12 cellular contexts compared by ENCODE assay signal in the genomic region with DNA sequence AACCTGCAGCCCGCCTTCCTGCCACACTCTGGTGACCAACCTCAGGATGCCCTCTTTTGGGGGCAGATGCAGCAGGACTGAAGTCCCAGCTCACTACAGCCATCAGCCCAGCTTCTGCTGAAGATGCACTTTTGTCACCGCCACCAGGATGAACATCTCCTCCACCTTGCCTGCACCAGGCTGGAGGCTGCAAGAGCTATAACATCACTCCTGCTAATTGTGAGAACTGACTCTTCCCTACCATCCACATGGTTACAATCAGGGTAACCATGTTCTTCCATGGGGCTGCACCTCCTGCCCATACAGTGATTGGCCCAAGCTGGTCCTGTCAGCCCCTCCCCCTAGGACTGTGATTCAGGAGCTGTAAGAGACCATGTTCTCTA. TPM values are rescaled to one million over a fixed set of nuclear protein-coding genes. Genes with fewer than 3 reads are reported as not detected.
DNase-seq lines count a peak whose midpoint lies in the region; ATAC-seq and FAIRE-seq lines count a peak whose summit lies in the region.
"Had no signal": no experiment of that assay in that cellular context is flagged by ENCODE, and none has a peak within 500 bp of the region (broad histone marks: within the 10 kb centered on the region; RNA-seq: fewer than 3 reads in every experiment).

No MANE protein-coding gene starts in this region.

- no peak overlapping the region for H3K27ac ChIP-seq in BLaER1 treated with 17β-estradiol and CSF1 and Interleukin-3, amounts not matched to agents 10 nM and 100 nM
- H3K27ac ChIP-seq in GM23248: peak overlapping the region; percentile 72; the same call in 1 of the 2 replicates
- H3K27ac ChIP-seq in naive thymus-derived CD4-positive, alpha-beta T cell (ENCODE audit: low read depth, low read length): peak overlapping the region; percentile 80

- WGBS in GM23248 (ENCODE audit: low coverage in 1 of 2, low lambda C conversion rate in 2 of 2, missing lambda C conversion rate in 2 of 2), 2 experiments: 94 to 97% methylated on average over 2 of the region's 2 CpGs

- POLR2A ChIA-PET in naive thymus-derived CD4-positive, alpha-beta T cell (lab: Charles Lee): interaction anchor here (0.7 to 7.6 kb wide), 14 partner anchors 8 to 447 kb away, joined by 3 to 75 read pairs (median 9); partner anchors contain the start of genes CBFA2T2, CDK5RAP1, EIF2S2 and NECAB3

- peaks cover under 1 to 11% (median 5%) of the 10 kb centered on the region in 11 experiments; a peak in 11 of 22 replicates for H3K36me3 ChIP-seq in BLaER1 treated with 17β-estradiol and CSF1 and Interleukin-3, amounts not matched to agents 10 nM and 100 nM
- no peaks in the 10 kb centered on the region for H3K36me3 ChIP-seq in GM23248 (ENCODE audit: low read depth)
- H3K36me3 ChIP-seq in naive thymus-derived CD4-positive, alpha-beta T cell (ENCODE audit: control insufficient read depth in 2 of 3, insufficient read depth in 3 of 3, low read length in 3 of 3): no peaks in the 10 kb centered on the region

- peak overlapping the region; percentile 92 to 100 (median 97) for H3K4me2 ChIP-seq in BLaER1 treated with 17β-estradiol and CSF1 and Interleukin-3, amounts not matched to agents 10 nM and 100 nM
- H3K4me2 ChIP-seq in GM23248 (ENCODE audit: unreplicated experiment): no peak overlapping the region

- H3K36me3 Mint-ChIP-seq in activated T-helper 17 cell treated with anti-CD3 and anti-CD28 coated beads, Interleukin-2, amount 50 U/mL, for 72 hours (ENCODE audit: low read depth): peaks cover 6% of the 10 kb centered on the region
- H3K36me3 Mint-ChIP-seq in naive thymus-derived CD4-positive, alpha-beta T cell: peaks cover 0 to 7% (median 0%) of the 10 kb centered on the region in 5 donors

- H3K9me2 ChIP-seq in GM23248 (ENCODE audit: insufficient read depth): no peaks in the 10 kb centered on the region

- H3K9me3 Mint-ChIP-seq in activated T-helper 17 cell treated with anti-CD3 and anti-CD28 coated beads, Interleukin-2, amount 50 U/mL, for 72 hours: no peaks in the 10 kb centered on the region
- H3K9me3 Mint-ChIP-seq in naive thymus-derived CD4-positive, alpha-beta T cell: no peaks in the 10 kb centered on the region

- no peak for ATAC-seq in activated T-helper 17 cell treated with anti-CD3 and anti-CD28 coated beads, Interleukin-2, amount 50 U/mL, for 72 hours (replicated peaks)
- ATAC-seq in naive thymus-derived CD4-positive, alpha-beta T cell: no peak
- ATAC-seq in GM19455 (IDR thresholded peaks at IDR 0.05; ENCODE audit: unreplicated experiment) (no peak), GM18498 (IDR thresholded peaks at IDR 0.05; ENCODE audit: unreplicated experiment) (no peak)
- ATAC-seq: heart right ventricle had no signal

- peak overlapping the region in 1 of 11 experiments; percentile 77; a peak in 2 of 22 replicates for H3K9ac ChIP-seq in BLaER1 treated with 17β-estradiol and CSF1 and Interleukin-3, amounts not matched to agents 10 nM and 100 nM
- H3K9ac ChIP-seq in GM23248: no peak overlapping the region

- DNase-seq in GM23248 (peak; percentile 45), frontal cortex (ENCODE audit: low spot score in 2 of 2) (no peak), AML-193 (lab: John Stamatoyannopoulos, UW) (no peak)
- peak in 1 of 9 donors; percentile 9 for DNase-seq in naive thymus-derived CD4-positive, alpha-beta T cell
- DNase-seq: heart right ventricle, NCI-H226, nucleus accumbens had no signal

- no peak overlapping the region for H3K4me3 ChIP-seq in BLaER1 treated with 17β-estradiol and CSF1 and Interleukin-3, amounts not matched to agents 10 nM and 100 nM
- H3K4me3 ChIP-seq in GM23248: no peak overlapping the region
- no peak overlapping the region for H3K4me3 ChIP-seq in naive thymus-derived CD4-positive, alpha-beta T cell (ENCODE audit: low read length)

- H4K20me1 ChIP-seq in BLaER1 treated with 17β-estradiol and CSF1 and Interleukin-3, amounts not matched to agents 10 nM and 100 nM: peaks cover 0 to 24% (median 9%) of the 10 kb centered on the region in 11 experiments; a peak in 10 of 22 replicates
- H4K20me1 ChIP-seq in GM23248 (ENCODE audit: insufficient read depth): no peaks in the 10 kb centered on the region

- H3K9me3 ChIP-seq in BLaER1 treated with 17β-estradiol and CSF1 and Interleukin-3, amounts not matched to agents 10 nM and 100 nM (replicated peaks in 1 of 11): no peaks in the 10 kb centered on the region
- no peaks in the 10 kb centered on the region for H3K9me3 ChIP-seq in GM23248 (ENCODE audit: low read depth)
- no peaks in the 10 kb centered on the region for H3K9me3 ChIP-seq in naive thymus-derived CD4-positive, alpha-beta T cell (ENCODE audit: control insufficient read depth in 2 of 3, low read length in 3 of 3)
- H3K9me3 ChIP-seq: heart right ventricle had no signal

- no peak overlapping the region for H2AFZ ChIP-seq in GM23248

- H3K4me1 ChIP-seq in BLaER1 treated with 17β-estradiol and CSF1 and Interleukin-3, amounts not matched to agents 10 nM and 100 nM: peaks cover 55 to 83% (median 77%) of the 10 kb centered on the region in 10 experiments
- peaks cover 16% of the 10 kb centered on the region; the same call in 1 of the 2 replicates for H3K4me1 ChIP-seq in GM23248 (ENCODE audit: insufficient read depth)
- H3K4me1 ChIP-seq in naive thymus-derived CD4-positive, alpha-beta T cell (ENCODE audit: control insufficient read depth in 2 of 2, insufficient read depth in 2 of 2, low read length in 2 of 2): peaks cover 19 to 21% of the 10 kb centered on the region in 2 donors

- peaks cover 16% of the 10 kb centered on the region for H3F3A ChIP-seq in GM23248 (ENCODE audit: insufficient read depth)

- H3K4me3 Mint-ChIP-seq in activated T-helper 17 cell treated with anti-CD3 and anti-CD28 coated beads, Interleukin-2, amount 50 U/mL, for 72 hours: peak overlapping the region; percentile 96
- peak overlapping the region; percentile 68 to 100 (median 86) for H3K4me3 Mint-ChIP-seq in naive thymus-derived CD4-positive, alpha-beta T cell

- H3K27me3 ChIP-seq in BLaER1 treated with 17β-estradiol and CSF1 and Interleukin-3, amounts not matched to agents 10 nM and 100 nM: no peaks in the 10 kb centered on the region
- no peaks in the 10 kb centered on the region for H3K27me3 ChIP-seq in GM23248 (replicated peaks; ENCODE audit: insufficient read depth)
- H3K27me3 ChIP-seq in naive thymus-derived CD4-positive, alpha-beta T cell (ENCODE audit: control insufficient read depth in 2 of 2, insufficient read depth in 2 of 2, low read length in 2 of 2): no peaks in the 10 kb centered on the region
- H3K27me3 ChIP-seq: heart right ventricle had no signal

- peaks cover 6% of the 10 kb centered on the region; the same call in 1 of the 2 replicates for H3K79me2 ChIP-seq in GM23248 (ENCODE audit: insufficient read depth)

- CTCF ChIA-PET in naive thymus-derived CD4-positive, alpha-beta T cell (lab: Charles Lee): interaction anchor here (0.7 to 2.8 kb wide), 4 partner anchors 11 to 70 kb away, joined by 3 to 8 read pairs (median 4); partner anchors contain the start of gene PXMP4

- in situ Hi-C loops in GM23248 (cut with MboI): no loop called here

- no peak for FAIRE-seq in frontal cortex (lab: Jason Lieb, UNC)

- peaks cover 22% of the 10 kb centered on the region for H3K4me1 Mint-ChIP-seq in activated T-helper 17 cell treated with anti-CD3 and anti-CD28 coated beads, Interleukin-2, amount 50 U/mL, for 72 hours
- H3K4me1 Mint-ChIP-seq in naive thymus-derived CD4-positive, alpha-beta T cell: peaks cover 20 to 48% (median 35%) of the 10 kb centered on the region in 7 donors

- no peaks in the 10 kb centered on the region for H3K27me3 Mint-ChIP-seq in activated T-helper 17 cell treated with anti-CD3 and anti-CD28 coated beads, Interleukin-2, amount 50 U/mL, for 72 hours
- no peaks in the 10 kb centered on the region for H3K27me3 Mint-ChIP-seq in naive thymus-derived CD4-positive, alpha-beta T cell

- H3K27ac Mint-ChIP-seq in activated T-helper 17 cell treated with anti-CD3 and anti-CD28 coated beads, Interleukin-2, amount 50 U/mL, for 72 hours: peak overlapping the region; percentile 95
- H3K27ac Mint-ChIP-seq in naive thymus-derived CD4-positive, alpha-beta T cell: peak overlapping the region; percentile 78 to 97 (median 92)

- intact Hi-C loops in naive thymus-derived CD4-positive, alpha-beta T cell (cut with micrococcal nuclease): loop anchor here (5.0 to 10.0 kb wide), 6 partner anchors 68 to 448 kb away; partner anchors contain the start of genes CHMP4B (in 1 of the 2), EIF2S2 (in 1 of the 2), RALY (in 1 of the 2) and ZNF341 (in 1 of the 2)

RNA-seq across cellular contexts. Expression of gene ACTL10, which starts 2.0 kb away (rescaled TPM):
- total RNA-seq in GM23248 (2014; rRNA removed; shearing (Covaris generic)): 3.2 and 3.4 TPM in 2 replicates
- polyA plus RNA-seq in GM23248 (2016; fragmentation: Nextera tagmentation; extraction: Ambion mirVana): 1.5 and 1.7 TPM in 2 replicates
- 1 to 10 TPM; 1.5 to 2.6 TPM for total RNA-seq in activated T-helper 17 cell treated with anti-CD3 and anti-CD28 coated beads, Interleukin-2, amount 50 U/mL, for 72 hours
- total RNA-seq in naive thymus-derived CD4-positive, alpha-beta T cell: 1 to 10 TPM in 4 of 5 experiments, under 1 TPM in 1; 0.66 to 4.9 (median 3.2) TPM
- polyA plus RNA-seq in naive thymus-derived CD4-positive, alpha-beta T cell: 1 to 10 TPM; 2.0 to 4.4 TPM
- 0.82 TPM for total RNA-seq in frontal cortex

RNA-seq across cellular contexts. Expression of gene C20orf144, which starts 2.6 kb away (rescaled TPM):
- total RNA-seq in GM23248 (2014; rRNA removed; shearing (Covaris generic)): 0.63 TPM in 1 of 2 replicates, not detected in the other
- polyA plus RNA-seq in GM23248 (2016; fragmentation: Nextera tagmentation; extraction: Ambion mirVana): 0.25 and 0.41 TPM in 2 replicates
- total RNA-seq in activated T-helper 17 cell treated with anti-CD3 and anti-CD28 coated beads, Interleukin-2, amount 50 U/mL, for 72 hours: under 1 TPM; 0.26 to 0.41 TPM
- under 1 TPM in 4 of 5 experiments, not detected in 1; 0.17 to 0.79 (median 0.30) TPM for total RNA-seq in naive thymus-derived CD4-positive, alpha-beta T cell
- polyA plus RNA-seq in naive thymus-derived CD4-positive, alpha-beta T cell: under 1 TPM in 1 of 2 donors, not detected in 1; 0.20 TPM
- 0.41 TPM for total RNA-seq in frontal cortex
- total RNA-seq: cerebellum, heart right ventricle had no signal

RNA-seq across cellular contexts. Expression of gene NECAB3, which starts 9.5 kb away (rescaled TPM):
- total RNA-seq in GM23248 (2014; rRNA removed; shearing (Covaris generic)): 27.1 and 27.3 TPM in 2 replicates
- 11.0 and 13.4 TPM in 2 replicates for polyA plus RNA-seq in GM23248 (2016; fragmentation: Nextera tagmentation; extraction: Ambion mirVana)
- total RNA-seq in activated T-helper 17 cell treated with anti-CD3 and anti-CD28 coated beads, Interleukin-2, amount 50 U/mL, for 72 hours: 10 to 100 TPM; 20.8 to 26.5 TPM
- 10 to 100 TPM; 10.8 to 46.8 (median 16.3) TPM for total RNA-seq in naive thymus-derived CD4-positive, alpha-beta T cell
- polyA plus RNA-seq in naive thymus-derived CD4-positive, alpha-beta T cell: 1 to 10 TPM; 2.3 to 2.7 TPM
- 33.8 TPM for total RNA-seq in frontal cortex

RNA-seq across cellular contexts. Expression of gene E2F1, which starts 21.4 kb away (rescaled TPM):
- total RNA-seq in GM23248 (2014; rRNA removed; shearing (Covaris generic)): 9.0 and 12.9 TPM in 2 replicates
- polyA plus RNA-seq in GM23248 (2016; fragmentation: Nextera tagmentation; extraction: Ambion mirVana): 4.3 and 4.9 TPM in 2 replicates
- 10 to 100 TPM; 40.2 to 65.4 TPM for total RNA-seq in activated T-helper 17 cell treated with anti-CD3 and anti-CD28 coated beads, Interleukin-2, amount 50 U/mL, for 72 hours
- total RNA-seq in naive thymus-derived CD4-positive, alpha-beta T cell: 10 to 100 TPM in 1 of 5 experiments, 1 to 10 TPM in 3, under 1 TPM in 1; 0.98 to 61.6 (median 1.6) TPM
- under 1 TPM in 1 of 2 donors, not detected in 1; 0.46 TPM for polyA plus RNA-seq in naive thymus-derived CD4-positive, alpha-beta T cell
- total RNA-seq in frontal cortex: 2.4 TPM

RNA-seq across cellular contexts. Expression of gene PXMP4, which starts 55.4 kb away (rescaled TPM):
- 5.9 and 14.3 TPM in 2 replicates for total RNA-seq in GM23248 (2014; rRNA removed; shearing (Covaris generic))
- polyA plus RNA-seq in GM23248 (2016; fragmentation: Nextera tagmentation; extraction: Ambion mirVana): 14.1 and 16.4 TPM in 2 replicates
- total RNA-seq in activated T-helper 17 cell treated with anti-CD3 and anti-CD28 coated beads, Interleukin-2, amount 50 U/mL, for 72 hours: 1 to 10 TPM; 6.7 to 8.0 TPM
- 10 to 100 TPM in 3 of 5 experiments, 1 to 10 TPM in 2; 4.5 to 14.3 (median 10.1) TPM for total RNA-seq in naive thymus-derived CD4-positive, alpha-beta T cell
- 10 to 100 TPM in 1 of 2 donors, 1 to 10 TPM in 1; 9.1 to 18.7 TPM for polyA plus RNA-seq in naive thymus-derived CD4-positive, alpha-beta T cell
- total RNA-seq in frontal cortex: 10.6 TPM

Comparison
In these comparisons a context has a peak if more than half of its experiments do, and no peak if none do; other contexts are left out.
1. H3K27ac ChIP-seq: peak in GM23248 (single experiment) and naive thymus-derived CD4-positive, alpha-beta T cell (single experiment); none in BLaER1 treated with 17β-estradiol and CSF1 and Interleukin-3, amounts not matched to agents 10 nM and 100 nM (0 of 11).